ENCODE assay signal across 8 cellular contexts in genomic region chr1:12604114-12604874, GRCh38. TPM values are rescaled to one million over a fixed set of nuclear protein-coding genes. Genes with fewer than 3 reads are reported as not detected.
DNase-seq lines count a peak whose midpoint lies in the region; ATAC-seq and TF ChIP-seq lines count a peak whose summit lies in the region.

No MANE protein-coding gene starts in this region.

- peak; percentile 93 for DNase-seq in DMS53 (lab: John Stamatoyannopoulos, UW)
- peak; percentile 96 for DNase-seq in HS-5 (ENCODE audit: low read depth)
- DNase-seq in T-helper 9 cell, result peak; percentile 50
- peak; percentile 93 for DNase-seq in astrocyte of the spinal cord (ENCODE audit: low read depth, low spot score)
- no peak for DNase-seq in left colon
- DNase-seq in stimulated activated CD8-positive, alpha-beta memory T cell treated with anti-CD3 and anti-CD28 coated beads, Interleukin-7, amount 100 ng/mL, for 4 hours (ENCODE audit: low read depth in 2 of 2), result peak; percentile 55 to 69
- DNase-seq in NCI-H128 (lab: John Stamatoyannopoulos, UW; ENCODE audit: unreplicated experiment), result no peak

- no peak for TF ChIP-seq CTCF in astrocyte of the spinal cord (IDR thresholded peaks at IDR 0.05; ENCODE audit: low read depth, low read length)

- H3K4me3 ChIP-seq in astrocyte of the spinal cord (ENCODE audit: low read depth, low read length), result no peak overlapping the region

- in situ Hi-C loops in astrocyte of the spinal cord (cut with HindIII; ENCODE audit: low sequenced_read_pairs), result no loop called here

- ATAC-seq in left colon (peak; percentile 63), GM18517 (IDR thresholded peaks at IDR 0.05; ENCODE audit: unreplicated experiment) (no peak)

- intact Hi-C loops in left colon (cut with DNase I, micrococcal nuclease), result no loop called here

RNA-seq across cellular contexts. Expression of gene DHRS3, which starts 13.7 kb away (rescaled TPM):
- 100 to 1,000 TPM in 1 of 2 donors, 10 to 100 TPM in 1; 73.2 to 106 TPM for total RNA-seq in left colon

RNA-seq across cellular contexts. Expression of gene AADACL4, which starts 39.6 kb away (rescaled TPM):
- total RNA-seq in left colon, result not detected

Comparison
In these comparisons a context has a peak if more than half of its experiments do, and no peak if none do; other contexts are left out.
1. DNase-seq: peak in DMS53 (single experiment), HS-5 (single experiment), T-helper 9 cell (single experiment), astrocyte of the spinal cord (single experiment) and stimulated activated CD8-positive, alpha-beta memory T cell treated with anti-CD3 and anti-CD28 coated beads, Interleukin-7, amount 100 ng/mL, for 4 hours (2 of 2); none in left colon (0 of 2) and NCI-H128 (single experiment).